In the genomic region with DNA sequence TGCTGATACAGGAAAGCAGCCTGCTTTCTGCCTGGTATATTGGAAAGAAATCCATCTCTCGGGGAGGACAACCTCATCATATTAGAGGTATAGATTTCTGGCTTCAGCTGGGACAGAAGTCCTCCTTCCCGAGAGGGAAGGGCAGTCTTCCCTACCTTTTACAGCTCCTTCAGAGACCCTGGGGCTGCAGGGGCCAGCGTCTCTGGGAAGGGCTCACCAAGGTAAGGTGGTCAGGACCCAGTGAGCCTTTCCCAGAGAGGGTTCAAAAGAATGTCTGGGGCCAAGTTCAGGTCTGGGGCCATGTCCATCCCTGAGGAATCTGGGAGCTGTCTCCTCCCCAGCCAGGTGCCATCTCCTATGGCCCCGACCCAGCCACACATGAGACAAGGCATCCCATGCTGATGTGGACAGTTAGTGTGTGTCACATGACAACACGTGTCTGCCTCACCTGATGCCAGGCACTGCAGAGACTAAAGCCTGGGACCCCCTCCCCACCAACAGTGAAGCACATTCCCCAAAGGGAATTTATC, we compare ENCODE assay signal across 22 cellular contexts.
"Had no signal": no experiment of that assay in that cellular context is flagged by ENCODE, and none has a peak within 500 bp of the region (broad histone marks: within the 10 kb centered on the region; RNA-seq: fewer than 3 reads in every experiment).

No MANE protein-coding gene starts in this region.

- H3K9ac ChIP-seq: parathyroid adenoma had no signal

- DNase-seq: dermis blood vessel endothelial cell; effector memory CD4-positive, alpha-beta T cell; foreskin keratinocyte; heart right ventricle; hypothalamus; immature natural killer cell; islet precursor cell; kidney glomerular epithelial cell; left ventricle myocardium superior; lower lobe of right lung; natural killer cell; stimulated activated CD4-positive, alpha-beta T cell treated with anti-CD3 and anti-CD28 coated beads, Interleukin-15, amount 100 ng/mL, for 24 hours; stimulated activated CD4-positive, alpha-beta T cell treated with anti-CD3 and anti-CD28 coated beads, Interleukin-2, amount 100 ng/mL, for 48 hours; stimulated activated naive B cell treated with anti-CD40 and anti-IgM and Interleukin-4, amounts not matched to agents 10 μg/mL and 1 μg/mL and 100 μg/mL, for 72 hours; trophoblast cell had no signal

- H3K36me3 ChIP-seq: esophagus muscularis mucosa, gastroesophageal sphincter, heart right ventricle, lower lobe of right lung, neutrophil had no signal

- H2AFZ ChIP-seq: parathyroid adenoma had no signal

- H3K9me3 ChIP-seq: esophagus muscularis mucosa, lower lobe of right lung, neutrophil had no signal

- H3K27ac ChIP-seq: coronary artery, esophagus muscularis mucosa, foreskin keratinocyte, gastroesophageal sphincter, heart right ventricle, lower lobe of right lung, neutrophil, parathyroid adenoma, skin epidermis had no signal

- H3K27me3 ChIP-seq: foreskin keratinocyte, neutrophil had no signal

- FAIRE-seq: endothelial cell of umbilical vein had no signal

- H3K4me1 ChIP-seq: esophagus muscularis mucosa, foreskin keratinocyte, gastroesophageal sphincter, heart right ventricle, lower lobe of right lung, parathyroid adenoma had no signal

- H3K79me2 ChIP-seq: parathyroid adenoma had no signal

- ATAC-seq: foreskin keratinocyte; gastroesophageal sphincter; heart right ventricle; left ventricle myocardium superior; lower lobe of right lung; natural killer cell; stimulated activated naive B cell treated with anti-CD40 and anti-IgM and Interleukin-4, amounts not matched to agents 10 μg/mL and 1 μg/mL and 100 μg/mL, for 72 hours had no signal

- H3K4me3 ChIP-seq: coronary artery, esophagus muscularis mucosa, gastroesophageal sphincter, heart right ventricle, lower lobe of right lung, skin epidermis had no signal
